Comparison of ENCODE assay signal across 1 cellular context in the genomic region with DNA sequence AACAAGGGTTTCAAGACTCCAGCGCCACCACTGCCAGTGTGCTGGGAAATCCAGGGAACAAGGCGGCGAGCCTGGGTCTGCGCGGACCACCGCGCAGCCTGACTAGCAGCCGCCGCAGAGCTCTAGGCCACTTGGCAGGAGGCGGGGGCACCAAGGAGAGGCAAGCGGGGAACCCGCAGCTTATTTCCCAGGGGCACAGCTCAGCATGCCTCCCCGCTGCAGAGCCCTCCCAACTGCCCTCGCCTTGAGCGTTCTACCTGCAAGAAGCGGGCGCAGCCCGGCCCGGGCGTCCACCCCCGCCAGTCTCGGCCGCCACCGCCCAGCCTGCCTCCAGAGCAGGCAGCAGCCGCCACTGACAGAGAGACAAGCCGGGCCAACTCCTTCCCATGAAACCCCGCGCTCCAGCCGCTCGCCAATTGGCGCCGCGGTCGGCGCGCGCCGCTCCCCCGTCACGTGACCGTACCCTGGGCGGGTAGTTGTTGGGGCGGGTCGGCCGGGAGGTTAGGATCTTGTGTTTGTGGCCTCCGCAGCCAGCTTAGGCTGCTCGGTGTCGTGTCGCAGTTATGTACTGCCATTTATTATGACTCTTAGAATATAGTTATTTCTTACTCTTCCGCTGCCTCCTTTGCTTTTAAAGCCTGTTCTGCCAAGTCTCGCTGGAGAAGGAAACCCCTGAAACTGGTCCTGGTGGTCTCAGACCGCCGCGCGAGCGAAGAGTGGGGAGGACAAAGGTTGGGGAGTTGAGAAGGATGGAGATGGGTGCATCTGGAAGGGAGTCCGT.
TF ChIP-seq lines count a peak whose summit lies in the region.

Gene LNPK (minus strand): TSS at position 365 of the 781 bp plus-strand sequence. CDS start 6,683 bp downstream, outside the sequence.

TF ChIP-seq in HepG2, 621 proteins besides CTCF, POLR2A, EP300 and RAD21 (continued from another document and continues in another):
- TF ChIP-seq, protein P1, sequence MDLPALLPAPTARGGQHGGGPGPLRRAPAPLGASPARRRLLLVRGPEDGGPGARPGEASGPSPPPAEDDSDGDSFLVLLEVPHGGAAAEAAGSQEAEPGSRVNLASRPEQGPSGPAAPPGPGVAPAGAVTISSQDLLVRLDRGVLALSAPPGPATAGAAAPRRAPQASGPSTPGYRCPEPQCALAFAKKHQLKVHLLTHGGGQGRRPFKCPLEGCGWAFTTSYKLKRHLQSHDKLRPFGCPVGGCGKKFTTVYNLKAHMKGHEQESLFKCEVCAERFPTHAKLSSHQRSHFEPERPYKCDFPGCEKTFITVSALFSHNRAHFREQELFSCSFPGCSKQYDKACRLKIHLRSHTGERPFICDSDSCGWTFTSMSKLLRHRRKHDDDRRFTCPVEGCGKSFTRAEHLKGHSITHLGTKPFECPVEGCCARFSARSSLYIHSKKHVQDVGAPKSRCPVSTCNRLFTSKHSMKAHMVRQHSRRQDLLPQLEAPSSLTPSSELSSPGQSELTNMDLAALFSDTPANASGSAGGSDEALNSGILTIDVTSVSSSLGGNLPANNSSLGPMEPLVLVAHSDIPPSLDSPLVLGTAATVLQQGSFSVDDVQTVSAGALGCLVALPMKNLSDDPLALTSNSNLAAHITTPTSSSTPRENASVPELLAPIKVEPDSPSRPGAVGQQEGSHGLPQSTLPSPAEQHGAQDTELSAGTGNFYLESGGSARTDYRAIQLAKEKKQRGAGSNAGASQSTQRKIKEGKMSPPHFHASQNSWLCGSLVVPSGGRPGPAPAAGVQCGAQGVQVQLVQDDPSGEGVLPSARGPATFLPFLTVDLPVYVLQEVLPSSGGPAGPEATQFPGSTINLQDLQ (CRISPR knock-in tag; IDR thresholded peaks at IDR 0.05), result peak; percentile 62; the same call in 1 of the 2 replicates
- TF ChIP-seq PHB2 (IDR thresholded peaks at IDR 0.05; ENCODE audit: partially characterized antibody), result no peak
- TF ChIP-seq HDAC1 (CRISPR knock-in tag; IDR thresholded peaks at IDR 0.05), result peak; percentile 96
- TF ChIP-seq KDM5A (IDR thresholded peaks at IDR 0.05; ENCODE audit: borderline replicate concordance, low read length), result peak; percentile 55; the same call in 1 of the 2 replicates
- peak; percentile 86 for TF ChIP-seq ZNF816 (CRISPR knock-in tag; IDR thresholded peaks at IDR 0.05; ENCODE audit: borderline replicate concordance)
- TF ChIP-seq WIZ (CRISPR knock-in tag; IDR thresholded peaks at IDR 0.05), result no peak
- TF ChIP-seq ZNF879 (CRISPR knock-in tag; IDR thresholded peaks at IDR 0.05), result peak; percentile 90; the same call in 1 of the 2 replicates
- 0 out of 2 replicates have a peak, but pooled peaks have one; percentile 19 for TF ChIP-seq ZNF891 (CRISPR knock-in tag; IDR thresholded peaks at IDR 0.05)
- TF ChIP-seq, protein P2, sequence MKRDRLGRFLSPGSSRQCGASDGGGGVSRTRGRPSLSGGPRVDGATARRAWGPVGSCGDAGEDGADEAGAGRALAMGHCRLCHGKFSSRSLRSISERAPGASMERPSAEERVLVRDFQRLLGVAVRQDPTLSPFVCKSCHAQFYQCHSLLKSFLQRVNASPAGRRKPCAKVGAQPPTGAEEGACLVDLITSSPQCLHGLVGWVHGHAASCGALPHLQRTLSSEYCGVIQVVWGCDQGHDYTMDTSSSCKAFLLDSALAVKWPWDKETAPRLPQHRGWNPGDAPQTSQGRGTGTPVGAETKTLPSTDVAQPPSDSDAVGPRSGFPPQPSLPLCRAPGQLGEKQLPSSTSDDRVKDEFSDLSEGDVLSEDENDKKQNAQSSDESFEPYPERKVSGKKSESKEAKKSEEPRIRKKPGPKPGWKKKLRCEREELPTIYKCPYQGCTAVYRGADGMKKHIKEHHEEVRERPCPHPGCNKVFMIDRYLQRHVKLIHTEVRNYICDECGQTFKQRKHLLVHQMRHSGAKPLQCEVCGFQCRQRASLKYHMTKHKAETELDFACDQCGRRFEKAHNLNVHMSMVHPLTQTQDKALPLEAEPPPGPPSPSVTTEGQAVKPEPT (CRISPR knock-in tag; IDR thresholded peaks at IDR 0.05; ENCODE audit: low read depth), result peak; percentile 23
- TF ChIP-seq ZNF782 (CRISPR knock-in tag; IDR thresholded peaks at IDR 0.05; ENCODE audit: borderline replicate concordance), result peak; percentile 18; the same call in 1 of the 2 replicates
- TF ChIP-seq ZKSCAN8 (CRISPR knock-in tag; IDR thresholded peaks at IDR 0.05; ENCODE audit: borderline replicate concordance), result no peak
- peak; percentile 98 for TF ChIP-seq RAD51 (IDR thresholded peaks at IDR 0.05; ENCODE audit: borderline replicate concordance)
- TF ChIP-seq ZNF557 (CRISPR knock-in tag; IDR thresholded peaks at IDR 0.05), result 0 out of 2 replicates have a peak, but pooled peaks have one; percentile 22
- no peak for TF ChIP-seq MTF2 (CRISPR knock-in tag; IDR thresholded peaks at IDR 0.05; ENCODE audit: borderline replicate concordance)
- TF ChIP-seq ZNF768 (CRISPR knock-in tag; IDR thresholded peaks at IDR 0.05), result peak; percentile 61; the same call in 1 of the 2 replicates
- TF ChIP-seq ZNF552 (CRISPR knock-in tag; IDR thresholded peaks at IDR 0.05; ENCODE audit: borderline replicate concordance), result peak; percentile 55
- TF ChIP-seq, protein P3, sequence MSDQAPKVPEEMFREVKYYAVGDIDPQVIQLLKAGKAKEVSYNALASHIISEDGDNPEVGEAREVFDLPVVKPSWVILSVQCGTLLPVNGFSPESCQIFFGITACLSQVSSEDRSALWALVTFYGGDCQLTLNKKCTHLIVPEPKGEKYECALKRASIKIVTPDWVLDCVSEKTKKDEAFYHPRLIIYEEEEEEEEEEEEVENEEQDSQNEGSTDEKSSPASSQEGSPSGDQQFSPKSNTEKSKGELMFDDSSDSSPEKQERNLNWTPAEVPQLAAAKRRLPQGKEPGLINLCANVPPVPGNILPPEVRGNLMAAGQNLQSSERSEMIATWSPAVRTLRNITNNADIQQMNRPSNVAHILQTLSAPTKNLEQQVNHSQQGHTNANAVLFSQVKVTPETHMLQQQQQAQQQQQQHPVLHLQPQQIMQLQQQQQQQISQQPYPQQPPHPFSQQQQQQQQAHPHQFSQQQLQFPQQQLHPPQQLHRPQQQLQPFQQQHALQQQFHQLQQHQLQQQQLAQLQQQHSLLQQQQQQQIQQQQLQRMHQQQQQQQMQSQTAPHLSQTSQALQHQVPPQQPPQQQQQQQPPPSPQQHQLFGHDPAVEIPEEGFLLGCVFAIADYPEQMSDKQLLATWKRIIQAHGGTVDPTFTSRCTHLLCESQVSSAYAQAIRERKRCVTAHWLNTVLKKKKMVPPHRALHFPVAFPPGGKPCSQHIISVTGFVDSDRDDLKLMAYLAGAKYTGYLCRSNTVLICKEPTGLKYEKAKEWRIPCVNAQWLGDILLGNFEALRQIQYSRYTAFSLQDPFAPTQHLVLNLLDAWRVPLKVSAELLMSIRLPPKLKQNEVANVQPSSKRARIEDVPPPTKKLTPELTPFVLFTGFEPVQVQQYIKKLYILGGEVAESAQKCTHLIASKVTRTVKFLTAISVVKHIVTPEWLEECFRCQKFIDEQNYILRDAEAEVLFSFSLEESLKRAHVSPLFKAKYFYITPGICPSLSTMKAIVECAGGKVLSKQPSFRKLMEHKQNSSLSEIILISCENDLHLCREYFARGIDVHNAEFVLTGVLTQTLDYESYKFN (CRISPR knock-in tag; conservative IDR thresholded peaks at IDR 0.05), result 0 out of 2 replicates have a peak, but pooled peaks have one; percentile 17
- TF ChIP-seq RBM39 (IDR thresholded peaks at IDR 0.05; ENCODE audit: low read depth, low read length, poor library complexity, severe bottlenecking), result peak; percentile 43
- 0 out of 2 replicates have a peak, but pooled peaks have one; percentile 38 for TF ChIP-seq ZMAT3 (CRISPR knock-in tag; conservative IDR thresholded peaks at IDR 0.05)
- TF ChIP-seq TOE1 (CRISPR knock-in tag; IDR thresholded peaks at IDR 0.05), result no peak
- TF ChIP-seq ATF7 (IDR thresholded peaks at IDR 0.05), result no peak
- TF ChIP-seq ATF7 (CRISPR knock-in tag; IDR thresholded peaks at IDR 0.05), result no peak
- TF ChIP-seq MXD3 (CRISPR knock-in tag; IDR thresholded peaks at IDR 0.05), result peak; percentile 51; the same call in 1 of the 2 replicates
- TF ChIP-seq, protein P4, sequence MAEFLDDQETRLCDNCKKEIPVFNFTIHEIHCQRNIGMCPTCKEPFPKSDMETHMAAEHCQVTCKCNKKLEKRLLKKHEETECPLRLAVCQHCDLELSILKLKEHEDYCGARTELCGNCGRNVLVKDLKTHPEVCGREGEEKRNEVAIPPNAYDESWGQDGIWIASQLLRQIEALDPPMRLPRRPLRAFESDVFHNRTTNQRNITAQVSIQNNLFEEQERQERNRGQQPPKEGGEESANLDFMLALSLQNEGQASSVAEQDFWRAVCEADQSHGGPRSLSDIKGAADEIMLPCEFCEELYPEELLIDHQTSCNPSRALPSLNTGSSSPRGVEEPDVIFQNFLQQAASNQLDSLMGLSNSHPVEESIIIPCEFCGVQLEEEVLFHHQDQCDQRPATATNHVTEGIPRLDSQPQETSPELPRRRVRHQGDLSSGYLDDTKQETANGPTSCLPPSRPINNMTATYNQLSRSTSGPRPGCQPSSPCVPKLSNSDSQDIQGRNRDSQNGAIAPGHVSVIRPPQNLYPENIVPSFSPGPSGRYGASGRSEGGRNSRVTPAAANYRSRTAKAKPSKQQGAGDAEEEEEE (CRISPR knock-in tag; IDR thresholded peaks at IDR 0.05; ENCODE audit: borderline replicate concordance), result peak; percentile 15; the same call in 1 of the 2 replicates
- TF ChIP-seq ARNTL (CRISPR knock-in tag; IDR thresholded peaks at IDR 0.05), result peak; percentile 59; the same call in 1 of the 2 replicates
- TF ChIP-seq, protein P5, sequence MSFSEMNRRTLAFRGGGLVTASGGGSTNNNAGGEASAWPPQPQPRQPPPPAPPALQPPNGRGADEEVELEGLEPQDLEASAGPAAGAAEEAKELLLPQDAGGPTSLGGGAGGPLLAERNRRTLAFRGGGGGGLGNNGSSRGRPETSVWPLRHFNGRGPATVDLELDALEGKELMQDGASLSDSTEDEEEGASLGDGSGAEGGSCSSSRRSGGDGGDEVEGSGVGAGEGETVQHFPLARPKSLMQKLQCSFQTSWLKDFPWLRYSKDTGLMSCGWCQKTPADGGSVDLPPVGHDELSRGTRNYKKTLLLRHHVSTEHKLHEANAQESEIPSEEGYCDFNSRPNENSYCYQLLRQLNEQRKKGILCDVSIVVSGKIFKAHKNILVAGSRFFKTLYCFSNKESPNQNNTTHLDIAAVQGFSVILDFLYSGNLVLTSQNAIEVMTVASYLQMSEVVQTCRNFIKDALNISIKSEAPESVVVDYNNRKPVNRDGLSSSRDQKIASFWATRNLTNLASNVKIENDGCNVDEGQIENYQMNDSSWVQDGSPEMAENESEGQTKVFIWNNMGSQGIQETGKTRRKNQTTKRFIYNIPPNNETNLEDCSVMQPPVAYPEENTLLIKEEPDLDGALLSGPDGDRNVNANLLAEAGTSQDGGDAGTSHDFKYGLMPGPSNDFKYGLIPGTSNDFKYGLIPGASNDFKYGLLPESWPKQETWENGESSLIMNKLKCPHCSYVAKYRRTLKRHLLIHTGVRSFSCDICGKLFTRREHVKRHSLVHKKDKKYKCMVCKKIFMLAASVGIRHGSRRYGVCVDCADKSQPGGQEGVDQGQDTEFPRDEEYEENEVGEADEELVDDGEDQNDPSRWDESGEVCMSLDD (CRISPR knock-in tag; IDR thresholded peaks at IDR 0.05; ENCODE audit: borderline replicate concordance), result peak; percentile 8; the same call in 1 of the 2 replicates
- 0 out of 2 replicates have a peak, but pooled peaks have one; percentile 21 for TF ChIP-seq NFE2L1 (CRISPR knock-in tag; IDR thresholded peaks at IDR 0.05; ENCODE audit: borderline replicate concordance)
- no peak; the same call in 1 of the 2 replicates for TF ChIP-seq CBFB (CRISPR knock-in tag; IDR thresholded peaks at IDR 0.05)
- peak; percentile 88; the same call in 1 of the 2 replicates for TF ChIP-seq ZBTB8A (CRISPR knock-in tag; IDR thresholded peaks at IDR 0.05; ENCODE audit: borderline replicate concordance, low read depth)
- TF ChIP-seq MAFG (CRISPR knock-in tag; IDR thresholded peaks at IDR 0.05), result no peak
- peak; percentile 36; the same call in 1 of the 2 replicates for TF ChIP-seq GATAD2A (CRISPR knock-in tag; IDR thresholded peaks at IDR 0.05)
- peak; percentile 26; the same call in 1 of the 2 replicates for TF ChIP-seq MEF2D (CRISPR knock-in tag; IDR thresholded peaks at IDR 0.05)
- peak; percentile 96 for TF ChIP-seq ZNF501 (CRISPR knock-in tag; IDR thresholded peaks at IDR 0.05)
- no peak; the same call in 1 of the 2 replicates for TF ChIP-seq ZNF674 (CRISPR knock-in tag; IDR thresholded peaks at IDR 0.05; ENCODE audit: low read depth)
- TF ChIP-seq ZNF124 (CRISPR knock-in tag; IDR thresholded peaks at IDR 0.05), result 0 out of 2 replicates have a peak, but pooled peaks have one; percentile 19
- TF ChIP-seq, protein P6, sequence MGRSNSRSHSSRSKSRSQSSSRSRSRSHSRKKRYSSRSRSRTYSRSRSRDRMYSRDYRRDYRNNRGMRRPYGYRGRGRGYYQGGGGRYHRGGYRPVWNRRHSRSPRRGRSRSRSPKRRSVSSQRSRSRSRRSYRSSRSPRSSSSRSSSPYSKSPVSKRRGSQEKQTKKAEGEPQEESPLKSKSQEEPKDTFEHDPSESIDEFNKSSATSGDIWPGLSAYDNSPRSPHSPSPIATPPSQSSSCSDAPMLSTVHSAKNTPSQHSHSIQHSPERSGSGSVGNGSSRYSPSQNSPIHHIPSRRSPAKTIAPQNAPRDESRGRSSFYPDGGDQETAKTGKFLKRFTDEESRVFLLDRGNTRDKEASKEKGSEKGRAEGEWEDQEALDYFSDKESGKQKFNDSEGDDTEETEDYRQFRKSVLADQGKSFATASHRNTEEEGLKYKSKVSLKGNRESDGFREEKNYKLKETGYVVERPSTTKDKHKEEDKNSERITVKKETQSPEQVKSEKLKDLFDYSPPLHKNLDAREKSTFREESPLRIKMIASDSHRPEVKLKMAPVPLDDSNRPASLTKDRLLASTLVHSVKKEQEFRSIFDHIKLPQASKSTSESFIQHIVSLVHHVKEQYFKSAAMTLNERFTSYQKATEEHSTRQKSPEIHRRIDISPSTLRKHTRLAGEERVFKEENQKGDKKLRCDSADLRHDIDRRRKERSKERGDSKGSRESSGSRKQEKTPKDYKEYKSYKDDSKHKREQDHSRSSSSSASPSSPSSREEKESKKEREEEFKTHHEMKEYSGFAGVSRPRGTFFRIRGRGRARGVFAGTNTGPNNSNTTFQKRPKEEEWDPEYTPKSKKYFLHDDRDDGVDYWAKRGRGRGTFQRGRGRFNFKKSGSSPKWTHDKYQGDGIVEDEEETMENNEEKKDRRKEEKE (IDR thresholded peaks at IDR 0.05), result no peak
- TF ChIP-seq ZNF264 (CRISPR knock-in tag; IDR thresholded peaks at IDR 0.05), result peak; percentile 28; the same call in 1 of the 2 replicates
- 0 out of 2 replicates have a peak, but pooled peaks have one; percentile 17 for TF ChIP-seq ZSCAN25 (CRISPR knock-in tag; IDR thresholded peaks at IDR 0.05)
- peak; percentile 50; the same call in 1 of the 2 replicates for TF ChIP-seq ATF2 (CRISPR knock-in tag; IDR thresholded peaks at IDR 0.05)
- no peak; the same call in 1 of the 2 replicates for TF ChIP-seq ZNF703 (CRISPR knock-in tag; IDR thresholded peaks at IDR 0.05; ENCODE audit: borderline replicate concordance)
